In the genomic region with DNA sequence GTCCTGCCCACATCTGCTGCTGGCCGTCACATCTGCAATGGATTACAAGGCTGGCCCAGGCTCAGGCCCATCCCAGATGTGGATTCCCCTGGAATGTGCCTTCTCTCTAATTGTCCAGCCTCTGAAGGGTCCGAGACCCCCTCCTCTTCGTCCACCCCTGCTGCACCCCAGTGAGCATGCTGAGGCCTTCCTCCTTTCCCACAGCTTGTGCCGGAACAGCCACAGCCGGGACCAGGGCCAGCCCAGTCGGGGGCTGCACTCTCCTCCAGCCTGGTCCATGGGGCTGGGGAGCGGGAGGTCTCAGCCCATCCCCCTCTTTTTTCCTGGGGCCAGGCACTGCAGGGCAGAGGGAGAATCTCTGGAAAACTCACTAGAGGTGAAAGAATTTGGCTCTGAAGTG, we compare ENCODE assay signal across 16 cellular contexts.
DNase-seq lines count a peak whose midpoint lies in the region; ATAC-seq and TF ChIP-seq lines count a peak whose summit lies in the region.
"Had no signal": no experiment of that assay in that cellular context is flagged by ENCODE, and none has a peak within 500 bp of the region (broad histone marks: within the 10 kb centered on the region; RNA-seq: fewer than 3 reads in every experiment).

No MANE protein-coding gene starts in this region.

- DNase-seq in H7: peak; percentile 21
- DNase-seq in iPS-NIHi11 (ENCODE audit: low spot score): peak; percentile 6
- no peak for DNase-seq in neuronal stem cell (ENCODE audit: low spot score)
- DNase-seq in PC-3: no peak
- DNase-seq in stimulated activated CD8-positive, alpha-beta memory T cell treated with anti-CD3 and anti-CD28 coated beads, Interleukin-4, amount 100 ng/mL, for 48 hours: no peak
- no peak for DNase-seq in activated T-cell treated with anti-CD3 and anti-CD28 coated beads, Interleukin-2, amount 50 U/mL, for 4 hours
- no peak for DNase-seq in MG63
- DNase-seq: 8988T; CD4-positive, alpha-beta T cell; CD8-positive, alpha-beta memory T cell; COR-L47; DMS53; H9 had no signal

- no peak for ATAC-seq in PC-3
- no peak for ATAC-seq in activated T-cell treated with anti-CD3 and anti-CD28 coated beads, Interleukin-2, amount 50 U/mL, for 4 hours
- ATAC-seq: HCT116 had no signal

- H4K91ac ChIP-seq in neuronal stem cell (ENCODE audit: low read depth, low read length, poor library complexity): no peak overlapping the region

- no peak overlapping the region for H4K8ac ChIP-seq in neuronal stem cell (ENCODE audit: low read depth, low read length)

- no peaks in the 10 kb centered on the region for H3K4me1 Mint-ChIP-seq in activated T-cell treated with anti-CD3 and anti-CD28 coated beads, Interleukin-2, amount 50 U/mL, for 4 hours (ENCODE audit: low read depth)
- H3K4me1 Mint-ChIP-seq: CD14-positive monocyte; CD8-positive, alpha-beta memory T cell had no signal

- no peak for TF ChIP-seq CTCF in PC-3 (conservative IDR thresholded peaks at IDR 0.05; ENCODE audit: low read depth, low read length)

- H3K9me3 ChIP-seq in BLaER1 treated with 17β-estradiol and CSF1 and Interleukin-3, amounts not matched to agents 10 nM and 100 nM (replicated peaks in 1 of 11): no peaks in the 10 kb centered on the region
- no peaks in the 10 kb centered on the region for H3K9me3 ChIP-seq in neuronal stem cell (replicated peaks in 1 of 2; ENCODE audit: control insufficient read depth in 2 of 2, insufficient read depth in 1 of 2, low read depth in 1 of 2, low read length in 2 of 2)
- H3K9me3 ChIP-seq in PC-3 (ENCODE audit: low read length): no peaks in the 10 kb centered on the region
- no peaks in the 10 kb centered on the region for H3K9me3 ChIP-seq in MG63

- peaks cover 90 to 100% (median 99%) of the 10 kb centered on the region in 11 experiments for H3K27me3 ChIP-seq in BLaER1 treated with 17β-estradiol and CSF1 and Interleukin-3, amounts not matched to agents 10 nM and 100 nM
- H3K27me3 ChIP-seq in H7 (ENCODE audit: control insufficient read depth, insufficient read depth, low read length) (peaks cover 1% of the 10 kb centered on the region), neuronal stem cell (ENCODE audit: control insufficient read depth in 3 of 3, insufficient read depth in 3 of 3, low read depth in 1 of 3, low read length in 3 of 3) (peaks cover 0 to 30% (median 0%) of the 10 kb centered on the region in 3 experiments), PC-3 (ENCODE audit: low read length) (peaks cover 13% of the 10 kb centered on the region; the same call in 1 of the 2 replicates), MG63 (no peaks in the 10 kb centered on the region)

- intact Hi-C loops in PC-3 (cut with micrococcal nuclease): loop anchor here (5.0 kb wide), 1 partner anchor 567 kb away; no protein-coding TSS in a partner anchor

- H3K4me2 ChIP-seq in BLaER1 treated with 17β-estradiol and CSF1 and Interleukin-3, amounts not matched to agents 10 nM and 100 nM: peak overlapping the region in 6 of 11 experiments; percentile 37 to 56 (median 44); a peak in 9 of 22 replicates
- H3K4me2 ChIP-seq in neuronal stem cell (ENCODE audit: insufficient read depth, low read length, poor library complexity, severe bottlenecking): no peak overlapping the region
- H3K4me2 ChIP-seq in PC-3 (ENCODE audit: low read length): no peak overlapping the region

- no peak overlapping the region for H2BK120ac ChIP-seq in neuronal stem cell (ENCODE audit: low read depth, low read length)

- no peak overlapping the region for H3K4me3 Mint-ChIP-seq in activated T-cell treated with anti-CD3 and anti-CD28 coated beads, Interleukin-2, amount 50 U/mL, for 4 hours
- H3K4me3 Mint-ChIP-seq: CD14-positive monocyte; CD4-positive, alpha-beta T cell; CD8-positive, alpha-beta memory T cell; H9 had no signal

- H3K4ac ChIP-seq in neuronal stem cell (ENCODE audit: low read length): no peak overlapping the region

- no peak overlapping the region for H3K18ac ChIP-seq in neuronal stem cell (ENCODE audit: low read length)

- H3K14ac ChIP-seq in neuronal stem cell (ENCODE audit: low read length): no peak overlapping the region

- no peaks in the 10 kb centered on the region for H3K79me1 ChIP-seq in neuronal stem cell (ENCODE audit: low read depth, low read length)

- no peak overlapping the region for H2BK5ac ChIP-seq in neuronal stem cell (ENCODE audit: low read length)

- no peak overlapping the region for H3K23ac ChIP-seq in neuronal stem cell (ENCODE audit: low read depth, low read length, poor library complexity)

- H3K4me1 ChIP-seq in BLaER1 treated with 17β-estradiol and CSF1 and Interleukin-3, amounts not matched to agents 10 nM and 100 nM: peaks cover 8 to 20% (median 16%) of the 10 kb centered on the region in 10 experiments; a peak in 13 of 20 replicates
- H3K4me1 ChIP-seq in neuronal stem cell (ENCODE audit: control insufficient read depth in 2 of 2, insufficient read depth in 1 of 2, low read depth in 1 of 2, low read length in 2 of 2): peaks cover 0 to 6% of the 10 kb centered on the region in 2 donors
- no peaks in the 10 kb centered on the region for H3K4me1 ChIP-seq in PC-3 (ENCODE audit: insufficient read depth, low read length)

- H3K9me3 Mint-ChIP-seq in activated T-cell treated with anti-CD3 and anti-CD28 coated beads, Interleukin-2, amount 50 U/mL, for 4 hours: no peaks in the 10 kb centered on the region
- H3K9me3 Mint-ChIP-seq: CD14-positive monocyte; CD4-positive, alpha-beta T cell; CD8-positive, alpha-beta memory T cell had no signal

- no peaks in the 10 kb centered on the region for H3K36me3 Mint-ChIP-seq in activated T-cell treated with anti-CD3 and anti-CD28 coated beads, Interleukin-2, amount 50 U/mL, for 4 hours (ENCODE audit: insufficient read depth)
- H3K36me3 Mint-ChIP-seq: CD14-positive monocyte; CD8-positive, alpha-beta memory T cell had no signal

- peaks cover 2% of the 10 kb centered on the region for H3K27me3 Mint-ChIP-seq in activated T-cell treated with anti-CD3 and anti-CD28 coated beads, Interleukin-2, amount 50 U/mL, for 4 hours (ENCODE audit: low read depth)
- H3K27me3 Mint-ChIP-seq: CD4-positive, alpha-beta T cell had no signal

- no peaks in the 10 kb centered on the region for H3K79me2 ChIP-seq in PC-3 (ENCODE audit: low read length)

- H2AFZ ChIP-seq in neuronal stem cell (ENCODE audit: low read length): no peak overlapping the region
- H2AFZ ChIP-seq in PC-3 (ENCODE audit: low read length): no peak overlapping the region

- no TSS peak for BruUV-seq in PC-3 (replicated peaks; lab: Mats Ljungman, UMichigan)

- H3K36me3 ChIP-seq in BLaER1 treated with 17β-estradiol and CSF1 and Interleukin-3, amounts not matched to agents 10 nM and 100 nM: no peaks in the 10 kb centered on the region
- no peaks in the 10 kb centered on the region for H3K36me3 ChIP-seq in H7 (replicated peaks; ENCODE audit: control insufficient read depth, insufficient read depth, low read length)
- H3K36me3 ChIP-seq in neuronal stem cell (replicated peaks in 1 of 2; ENCODE audit: control insufficient read depth in 2 of 2, insufficient read depth in 2 of 2, low read length in 2 of 2): no peaks in the 10 kb centered on the region
- no peaks in the 10 kb centered on the region for H3K36me3 ChIP-seq in PC-3 (ENCODE audit: low read depth, low read length)
- no peaks in the 10 kb centered on the region for H3K36me3 ChIP-seq in MG63

- H2BK15ac ChIP-seq in neuronal stem cell (ENCODE audit: low read length): no peak overlapping the region

- WGBS in neuronal stem cell (ENCODE audit: extremely low coverage in 2 of 2, insufficient read length in 2 of 2, insufficient replicate concordance in 1 of 2), 2 donors: no CpG with 5 or more reads among the region's 7 CpGs

- H4K20me1 ChIP-seq in BLaER1 treated with 17β-estradiol and CSF1 and Interleukin-3, amounts not matched to agents 10 nM and 100 nM: peaks cover 0 to 19% (median 0%) of the 10 kb centered on the region in 11 experiments; a peak in 3 of 22 replicates
- no peaks in the 10 kb centered on the region for H4K20me1 ChIP-seq in PC-3 (ENCODE audit: low read length)

- POLR2A ChIA-PET in PC-3 (lab: Charles Lee; ENCODE audit: unreplicated experiment): no interaction called here

- H3F3A ChIP-seq in PC-3 (ENCODE audit: low read length, unreplicated experiment): no peaks in the 10 kb centered on the region

- no peak overlapping the region for H3K27ac ChIP-seq in BLaER1 treated with 17β-estradiol and CSF1 and Interleukin-3, amounts not matched to agents 10 nM and 100 nM
- H3K27ac ChIP-seq in neuronal stem cell (replicated peaks; ENCODE audit: low read length) (no peak overlapping the region), PC-3 (ENCODE audit: low read length) (no peak overlapping the region)

- H3K9ac ChIP-seq in BLaER1 treated with 17β-estradiol and CSF1 and Interleukin-3, amounts not matched to agents 10 nM and 100 nM: no peak overlapping the region
- H3K9ac ChIP-seq in neuronal stem cell (ENCODE audit: low read depth, low read length, poor library complexity) (no peak overlapping the region), PC-3 (ENCODE audit: low read length) (no peak overlapping the region)

- H2BK12ac ChIP-seq in neuronal stem cell (ENCODE audit: low read length): peak overlapping the region; percentile 6

- no peak overlapping the region for H3K4me3 ChIP-seq in BLaER1 treated with 17β-estradiol and CSF1 and Interleukin-3, amounts not matched to agents 10 nM and 100 nM
- H3K4me3 ChIP-seq in H7 (ENCODE audit: insufficient read depth, low read depth, low read length): no peak overlapping the region
- no peak overlapping the region for H3K4me3 ChIP-seq in neuronal stem cell (ENCODE audit: low read length in 2 of 2)
- no peak overlapping the region for H3K4me3 ChIP-seq in PC-3 (ENCODE audit: low read length)
- no peak overlapping the region for H3K4me3 ChIP-seq in MG63

- H3K9me2 ChIP-seq in PC-3 (replicated peaks; ENCODE audit: low read length): no peaks in the 10 kb centered on the region

- no peak overlapping the region for H2AK5ac ChIP-seq in neuronal stem cell (ENCODE audit: low read depth, low read length)

- CTCF ChIA-PET in PC-3 (lab: Charles Lee): no interaction called here

Comparison
In these comparisons a context has a peak if more than half of its experiments do, and no peak if none do; other contexts are left out.
1. H3K4me2 ChIP-seq: peak in BLaER1 treated with 17β-estradiol and CSF1 and Interleukin-3, amounts not matched to agents 10 nM and 100 nM (6 of 11); none in neuronal stem cell (single experiment) and PC-3 (single experiment).
2. DNase-seq: peak in H7 (single experiment) and iPS-NIHi11 (single experiment); none in neuronal stem cell (single experiment), PC-3 (single experiment), stimulated activated CD8-positive, alpha-beta memory T cell treated with anti-CD3 and anti-CD28 coated beads, Interleukin-4, amount 100 ng/mL, for 48 hours (single experiment), activated T-cell treated with anti-CD3 and anti-CD28 coated beads, Interleukin-2, amount 50 U/mL, for 4 hours (single experiment) and MG63 (single experiment).